Comparison of ENCODE assay signal across 31 cellular contexts in the genomic region with DNA sequence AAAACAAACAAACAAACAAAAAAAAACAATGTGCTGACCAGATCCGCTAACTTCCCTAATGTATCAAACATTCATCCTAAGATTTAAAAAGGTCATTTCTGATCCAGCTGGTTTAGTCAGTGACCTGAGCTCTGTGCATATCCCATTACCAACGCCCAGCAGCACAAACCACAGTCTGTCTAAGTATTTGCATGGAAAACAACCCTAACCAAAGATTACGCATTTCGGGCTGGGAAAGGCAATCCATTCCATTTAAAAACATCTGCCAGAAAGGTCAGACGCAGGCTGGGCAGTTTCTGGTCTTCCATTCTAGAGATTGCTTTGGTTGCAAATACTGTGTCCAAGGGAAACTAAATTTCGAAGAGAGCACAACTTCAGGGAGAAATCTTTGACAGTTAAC.
DNase-seq lines count a peak whose midpoint lies in the region; ATAC-seq and TF ChIP-seq lines count a peak whose summit lies in the region.
"Had no signal": no experiment of that assay in that cellular context is flagged by ENCODE, and none has a peak within 500 bp of the region (broad histone marks: within the 10 kb centered on the region; RNA-seq: fewer than 3 reads in every experiment).

No MANE protein-coding gene starts in this region.

- no TSS peak for BruUV-seq in Calu3 (replicated peaks; lab: Mats Ljungman, UMichigan)

- no peaks in the 10 kb centered on the region for H3K27me3 Mint-ChIP-seq in Calu3 (ENCODE audit: unreplicated experiment)
- H3K27me3 Mint-ChIP-seq: activated CD4-positive, alpha-beta T cell treated with anti-CD3 and anti-CD28 coated beads for 36 hours; CD8-positive, alpha-beta memory T cell; memory B cell had no signal

- H3K4me3 ChIP-seq in adipocyte (ENCODE audit: low read length) = no peak overlapping the region
- H3K4me3 ChIP-seq in HAP-1 = no peak overlapping the region
- H3K4me3 ChIP-seq: gastrocnemius medialis, K562, smooth muscle cell, stomach, tibial artery had no signal

- H3K4me3 Mint-ChIP-seq in Calu3 (ENCODE audit: low read depth, unreplicated experiment) = no peak overlapping the region
- H3K4me3 Mint-ChIP-seq: activated CD4-positive, alpha-beta T cell treated with anti-CD3 and anti-CD28 coated beads for 36 hours; activated naive CD8-positive, alpha-beta T cell treated with anti-CD3 and anti-CD28 coated beads for 36 hours; brain; CD8-positive, alpha-beta memory T cell; immature natural killer cell; memory B cell had no signal

- no peaks in the 10 kb centered on the region for H3K36me3 ChIP-seq in adipocyte (ENCODE audit: control insufficient read depth, insufficient read depth, low read length, severe bottlenecking)
- no peaks in the 10 kb centered on the region for H3K36me3 ChIP-seq in HAP-1 (replicated peaks)
- H3K36me3 ChIP-seq: BE2C, gastrocnemius medialis, stomach, tibial artery had no signal

- H3K27me3 ChIP-seq in adipocyte (replicated peaks; ENCODE audit: control insufficient read depth, insufficient read depth, low read length) (no peaks in the 10 kb centered on the region), HAP-1 (ENCODE audit: low read depth) (peaks cover 4% of the 10 kb centered on the region; the same call in 1 of the 2 replicates)
- H3K27me3 ChIP-seq: BE2C, gastrocnemius medialis, stomach, tibial artery had no signal

- no peaks in the 10 kb centered on the region for H3K4me1 Mint-ChIP-seq in Calu3 (ENCODE audit: low read depth, unreplicated experiment)
- H3K4me1 Mint-ChIP-seq: activated CD4-positive, alpha-beta T cell treated with anti-CD3 and anti-CD28 coated beads for 36 hours; activated naive CD8-positive, alpha-beta T cell treated with anti-CD3 and anti-CD28 coated beads for 36 hours; CD8-positive, alpha-beta memory T cell; memory B cell had no signal

- intact Hi-C loops in posterior vena cava (cut with DNase I) = no loop called here
- intact Hi-C loops in Calu3 (cut with micrococcal nuclease; ENCODE audit: unreplicated experiment) = no loop called here

- H3K9me3 ChIP-seq in adipocyte (ENCODE audit: control insufficient read depth, low read length) = no peaks in the 10 kb centered on the region
- no peaks in the 10 kb centered on the region for H3K9me3 ChIP-seq in HAP-1
- H3K9me3 ChIP-seq: BE2C, gastrocnemius medialis, stomach, tibial artery had no signal

- H3K4me1 ChIP-seq in adipocyte (ENCODE audit: control insufficient read depth, insufficient read depth, low read length) = peaks cover 4% of the 10 kb centered on the region
- H3K4me1 ChIP-seq in HAP-1 = no peaks in the 10 kb centered on the region
- H3K4me1 ChIP-seq: BE2C, stomach, tibial artery had no signal

- peaks cover 16% of the 10 kb centered on the region for H3K9me3 Mint-ChIP-seq in Calu3 (ENCODE audit: low read depth, unreplicated experiment)
- H3K9me3 Mint-ChIP-seq: activated naive CD8-positive, alpha-beta T cell treated with anti-CD3 and anti-CD28 coated beads for 36 hours; brain had no signal

- in situ Hi-C loops in HAP-1 (cut with MboI; ENCODE audit: low sequenced_read_pairs) = no loop called here

- CTCF ChIA-PET in Calu3 (lab: Charles Lee) = no interaction called here

- no peak for ATAC-seq in GM18870 (IDR thresholded peaks at IDR 0.05; ENCODE audit: unreplicated experiment)
- ATAC-seq: activated CD4-positive, alpha-beta T cell treated with anti-CD3 and anti-CD28 coated beads for 36 hours; HCT116; K562 had no signal

- DNase-seq in HuH-7 (ENCODE audit: low spot score) (peak; percentile 0), adipocyte (ENCODE audit: low read depth) (peak; percentile 55), fibroblast of peridontal ligament (ENCODE audit: extremely low read depth) (peak; percentile 91), posterior vena cava (ENCODE audit: low spot score) (peak; percentile 79), HAP-1 (ENCODE audit: low spot score in 2 of 2) (no peak), Calu3 (no peak)
- no peak for DNase-seq in stimulated activated CD4-positive, alpha-beta T cell treated with anti-CD3 and anti-CD28 coated beads, Interleukin-1b, Interleukin-23, amount 100 ng/mL, for 48 hours
- DNase-seq: activated CD4-positive, alpha-beta T cell treated with anti-CD3 and anti-CD28 coated beads for 36 hours; activated CD8-positive, alpha-beta memory T cell treated with anti-CD3 and anti-CD28 coated beads for 24 hours; activated effector memory CD4-positive, alpha-beta T cell treated with anti-CD3 and anti-CD28 coated beads, Interleukin-2, amount 50 U/mL, for 16 hours; activated naive CD8-positive, alpha-beta T cell treated with anti-CD3 and anti-CD28 coated beads for 36 hours; BE2C; CD8-positive, alpha-beta memory T cell; DMS153; gastrocnemius medialis; hippocampal formation; immature natural killer cell; NCI-H1105; NCI-H187 treated with DMSO at 0.1 percent for 48 hours; NCI-H774; occipital lobe; retina; stimulated activated CD4-positive, alpha-beta T cell treated with anti-CD3 and anti-CD28 coated beads, Interleukin-2, amount 100 ng/mL, for 24 hours; stomach had no signal

- no peaks in the 10 kb centered on the region for H3K36me3 Mint-ChIP-seq in Calu3 (ENCODE audit: insufficient read depth, unreplicated experiment)
- H3K36me3 Mint-ChIP-seq: activated naive CD8-positive, alpha-beta T cell treated with anti-CD3 and anti-CD28 coated beads for 36 hours; brain; CD8-positive, alpha-beta memory T cell; immature natural killer cell; memory B cell had no signal

- H3K27ac Mint-ChIP-seq in Calu3 (ENCODE audit: unreplicated experiment) = no peak overlapping the region
- H3K27ac Mint-ChIP-seq: activated CD4-positive, alpha-beta T cell treated with anti-CD3 and anti-CD28 coated beads for 36 hours; activated naive CD8-positive, alpha-beta T cell treated with anti-CD3 and anti-CD28 coated beads for 36 hours; brain; CD8-positive, alpha-beta memory T cell; immature natural killer cell; memory B cell had no signal

- no peak overlapping the region for H3K9ac ChIP-seq in adipocyte (ENCODE audit: low read length)

- no peak for TF ChIP-seq CTCF in Calu3 (IDR thresholded peaks at IDR 0.05; ENCODE audit: unreplicated experiment)

Comparison
In these comparisons a context has a peak if more than half of its experiments do, and no peak if none do; other contexts are left out.
1. DNase-seq: peak in HuH-7 (single experiment), adipocyte (single experiment), fibroblast of peridontal ligament (single experiment) and posterior vena cava (single experiment); none in HAP-1 (0 of 2), Calu3 (single experiment) and stimulated activated CD4-positive, alpha-beta T cell treated with anti-CD3 and anti-CD28 coated beads, Interleukin-1b, Interleukin-23, amount 100 ng/mL, for 48 hours (single experiment).